1 cellular context compared by ENCODE assay signal in the genomic region with DNA sequence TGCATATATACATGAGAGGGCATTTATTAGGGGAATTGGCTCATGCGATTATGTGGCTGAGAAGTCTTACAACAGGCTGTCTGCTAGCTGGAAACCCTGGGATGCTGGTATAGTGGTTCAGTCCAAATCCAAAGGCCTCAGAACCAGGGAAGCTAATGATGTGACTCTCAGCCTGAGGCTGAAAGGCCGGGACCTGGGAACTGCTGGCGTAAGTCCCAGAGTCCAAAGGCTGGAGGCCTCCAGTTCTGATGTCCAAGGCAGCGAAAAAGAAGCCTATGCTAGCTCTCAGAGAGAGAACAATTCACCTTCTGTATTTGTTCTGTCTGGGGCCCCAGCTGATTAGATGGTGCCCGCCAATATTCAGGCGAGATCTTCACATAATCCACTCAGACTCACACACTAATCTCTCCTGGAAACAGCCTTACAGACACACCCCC.
TF ChIP-seq lines count a peak whose summit lies in the region.

No MANE protein-coding gene starts in this region.

TF ChIP-seq in HepG2, 621 proteins besides CTCF, POLR2A, EP300 and RAD21 (continued from another document and continues in another):
- TF ChIP-seq HOMEZ (CRISPR knock-in tag; IDR thresholded peaks at IDR 0.05; ENCODE audit: low read depth) (0 out of 2 replicates have a peak, but pooled peaks have one; percentile 25), ZNF605 (CRISPR knock-in tag; IDR thresholded peaks at IDR 0.05) (no peak), HOXA5 (CRISPR knock-in tag; IDR thresholded peaks at IDR 0.05) (no peak), HMG20B (CRISPR knock-in tag; conservative IDR thresholded peaks at IDR 0.05) (no peak), SYNCRIP (IDR thresholded peaks at IDR 0.05; ENCODE audit: insufficient read depth, low read depth, low read length) (no peak), RXRB (CRISPR knock-in tag; IDR thresholded peaks at IDR 0.05; ENCODE audit: borderline replicate concordance) (peak; percentile 30; the same call in 1 of the 2 replicates), CHD4 (IDR thresholded peaks at IDR 0.05; ENCODE audit: borderline replicate concordance, low read length) (peak; percentile 34; the same call in 1 of the 2 replicates), ZBTB10 (CRISPR knock-in tag; IDR thresholded peaks at IDR 0.05; ENCODE audit: borderline replicate concordance) (no peak), MED13 (CRISPR knock-in tag; IDR thresholded peaks at IDR 0.05) (0 out of 2 replicates have a peak, but pooled peaks have one; percentile 36), ZNF850 (CRISPR knock-in tag; conservative IDR thresholded peaks at IDR 0.05) (no peak), ZNF275 (CRISPR knock-in tag; IDR thresholded peaks at IDR 0.05; ENCODE audit: borderline replicate concordance) (0 out of 2 replicates have a peak, but pooled peaks have one; percentile 28), SRSF1 (optimal IDR thresholded peaks at IDR 0.05; ENCODE audit: low read depth, low read length) (no peak), HIC2 (CRISPR knock-in tag; IDR thresholded peaks at IDR 0.05; ENCODE audit: low read depth) (no peak), JUNB (CRISPR knock-in tag; IDR thresholded peaks at IDR 0.05; ENCODE audit: borderline replicate concordance) (no peak), ZNF614 (CRISPR knock-in tag; IDR thresholded peaks at IDR 0.05; ENCODE audit: borderline replicate concordance) (peak; percentile 30; the same call in 1 of the 2 replicates), ZNF879 (CRISPR knock-in tag; IDR thresholded peaks at IDR 0.05) (no peak), ZNF782 (CRISPR knock-in tag; IDR thresholded peaks at IDR 0.05; ENCODE audit: borderline replicate concordance) (no peak), CREB1 (IDR thresholded peaks at IDR 0.05) (no peak), CREB1 (CRISPR knock-in tag; IDR thresholded peaks at IDR 0.05) (peak; percentile 39; the same call in 1 of the 2 replicates), GFI1 (CRISPR knock-in tag; IDR thresholded peaks at IDR 0.05; ENCODE audit: borderline replicate concordance) (peak; percentile 61; the same call in 1 of the 2 replicates), ZNF234 (CRISPR knock-in tag; conservative IDR thresholded peaks at IDR 0.05) (no peak), TP53 (CRISPR knock-in tag; conservative IDR thresholded peaks at IDR 0.05) (no peak), ZSCAN22 (CRISPR knock-in tag; IDR thresholded peaks at IDR 0.05) (no peak), RCOR2 (CRISPR knock-in tag; IDR thresholded peaks at IDR 0.05) (peak; percentile 53; the same call in 1 of the 2 replicates), ZNF570 (CRISPR knock-in tag; IDR thresholded peaks at IDR 0.05; ENCODE audit: borderline replicate concordance) (no peak), RAD51 (IDR thresholded peaks at IDR 0.05; ENCODE audit: borderline replicate concordance) (no peak), ZFP41 (CRISPR knock-in tag; IDR thresholded peaks at IDR 0.05; ENCODE audit: borderline replicate concordance) (no peak), XBP1 (CRISPR knock-in tag; IDR thresholded peaks at IDR 0.05) (no peak), ZNF703 (CRISPR knock-in tag; IDR thresholded peaks at IDR 0.05; ENCODE audit: borderline replicate concordance) (no peak), ZSCAN31 (CRISPR knock-in tag; IDR thresholded peaks at IDR 0.05; ENCODE audit: low read depth) (no peak), FOXA1 (IDR thresholded peaks at IDR 0.05) (no peak), FOXA1 (CRISPR knock-in tag; IDR thresholded peaks at IDR 0.05) (peak; percentile 47; the same call in 1 of the 2 replicates), HMGA1 (CRISPR knock-in tag; conservative IDR thresholded peaks at IDR 0.05) (no peak), ZNF619 (CRISPR knock-in tag; IDR thresholded peaks at IDR 0.05) (no peak), PITX1 (CRISPR knock-in tag; IDR thresholded peaks at IDR 0.05) (peak; percentile 64; the same call in 1 of the 2 replicates), ZNF382 (CRISPR knock-in tag; IDR thresholded peaks at IDR 0.05; ENCODE audit: borderline replicate concordance) (no peak), BCL6 (CRISPR knock-in tag; IDR thresholded peaks at IDR 0.05) (peak; percentile 60; the same call in 1 of the 2 replicates), ZNF282 (IDR thresholded peaks at IDR 0.05; ENCODE audit: partially characterized antibody) (no peak), RFXANK (CRISPR knock-in tag; IDR thresholded peaks at IDR 0.05) (no peak), ZNF441 (CRISPR knock-in tag; IDR thresholded peaks at IDR 0.05; ENCODE audit: borderline replicate concordance) (peak; percentile 89), ZNF557 (CRISPR knock-in tag; IDR thresholded peaks at IDR 0.05) (0 out of 2 replicates have a peak, but pooled peaks have one; percentile 66), IRF2 (CRISPR knock-in tag; IDR thresholded peaks at IDR 0.05) (peak; percentile 37; the same call in 1 of the 2 replicates), ONECUT2 (CRISPR knock-in tag; IDR thresholded peaks at IDR 0.05) (0 out of 2 replicates have a peak, but pooled peaks have one; percentile 33), BCLAF1 (IDR thresholded peaks at IDR 0.05) (no peak), ZBTB33 (CRISPR knock-in tag; IDR thresholded peaks at IDR 0.05) (no peak), ZNF552 (CRISPR knock-in tag; IDR thresholded peaks at IDR 0.05; ENCODE audit: borderline replicate concordance) (no peak)
- TF ChIP-seq, protein P1, sequence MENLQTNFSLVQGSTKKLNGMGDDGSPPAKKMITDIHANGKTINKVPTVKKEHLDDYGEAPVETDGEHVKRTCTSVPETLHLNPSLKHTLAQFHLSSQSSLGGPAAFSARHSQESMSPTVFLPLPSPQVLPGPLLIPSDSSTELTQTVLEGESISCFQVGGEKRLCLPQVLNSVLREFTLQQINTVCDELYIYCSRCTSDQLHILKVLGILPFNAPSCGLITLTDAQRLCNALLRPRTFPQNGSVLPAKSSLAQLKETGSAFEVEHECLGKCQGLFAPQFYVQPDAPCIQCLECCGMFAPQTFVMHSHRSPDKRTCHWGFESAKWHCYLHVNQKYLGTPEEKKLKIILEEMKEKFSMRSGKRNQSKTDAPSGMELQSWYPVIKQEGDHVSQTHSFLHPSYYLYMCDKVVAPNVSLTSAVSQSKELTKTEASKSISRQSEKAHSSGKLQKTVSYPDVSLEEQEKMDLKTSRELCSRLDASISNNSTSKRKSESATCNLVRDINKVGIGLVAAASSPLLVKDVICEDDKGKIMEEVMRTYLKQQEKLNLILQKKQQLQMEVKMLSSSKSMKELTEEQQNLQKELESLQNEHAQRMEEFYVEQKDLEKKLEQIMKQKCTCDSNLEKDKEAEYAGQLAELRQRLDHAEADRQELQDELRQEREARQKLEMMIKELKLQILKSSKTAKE (CRISPR knock-in tag; IDR thresholded peaks at IDR 0.05; ENCODE audit: borderline replicate concordance): no peak
- TF ChIP-seq, protein P2, sequence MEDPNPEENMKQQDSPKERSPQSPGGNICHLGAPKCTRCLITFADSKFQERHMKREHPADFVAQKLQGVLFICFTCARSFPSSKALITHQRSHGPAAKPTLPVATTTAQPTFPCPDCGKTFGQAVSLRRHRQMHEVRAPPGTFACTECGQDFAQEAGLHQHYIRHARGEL (CRISPR knock-in tag; IDR thresholded peaks at IDR 0.05): no peak
- TF ChIP-seq, protein P3, sequence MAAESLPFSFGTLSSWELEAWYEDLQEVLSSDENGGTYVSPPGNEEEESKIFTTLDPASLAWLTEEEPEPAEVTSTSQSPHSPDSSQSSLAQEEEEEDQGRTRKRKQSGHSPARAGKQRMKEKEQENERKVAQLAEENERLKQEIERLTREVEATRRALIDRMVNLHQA (CRISPR knock-in tag; IDR thresholded peaks at IDR 0.05): no peak
- TF ChIP-seq, protein P4, sequence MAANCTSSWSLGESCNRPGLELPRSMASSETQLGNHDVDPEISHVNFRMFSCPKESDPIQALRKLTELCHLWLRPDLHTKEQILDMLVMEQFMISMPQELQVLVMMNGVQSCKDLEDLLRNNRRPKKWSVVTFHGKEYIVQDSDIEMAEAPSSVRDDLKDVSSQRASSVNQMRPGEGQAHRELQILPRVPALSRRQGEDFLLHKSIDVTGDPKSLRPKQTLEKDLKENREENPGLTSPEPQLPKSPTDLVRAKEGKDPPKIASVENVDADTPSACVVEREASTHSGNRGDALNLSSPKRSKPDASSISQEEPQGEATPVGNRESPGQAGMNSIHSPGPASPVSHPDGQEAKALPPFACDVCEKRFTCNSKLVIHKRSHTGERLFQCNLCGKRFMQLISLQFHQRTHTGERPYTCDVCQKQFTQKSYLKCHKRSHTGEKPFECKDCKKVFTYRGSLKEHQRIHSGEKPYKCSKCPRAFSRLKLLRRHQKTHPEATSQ (CRISPR knock-in tag; IDR thresholded peaks at IDR 0.05; ENCODE audit: borderline replicate concordance): no peak
